ENCODE assay signal across 9 cellular contexts in the genomic region with DNA sequence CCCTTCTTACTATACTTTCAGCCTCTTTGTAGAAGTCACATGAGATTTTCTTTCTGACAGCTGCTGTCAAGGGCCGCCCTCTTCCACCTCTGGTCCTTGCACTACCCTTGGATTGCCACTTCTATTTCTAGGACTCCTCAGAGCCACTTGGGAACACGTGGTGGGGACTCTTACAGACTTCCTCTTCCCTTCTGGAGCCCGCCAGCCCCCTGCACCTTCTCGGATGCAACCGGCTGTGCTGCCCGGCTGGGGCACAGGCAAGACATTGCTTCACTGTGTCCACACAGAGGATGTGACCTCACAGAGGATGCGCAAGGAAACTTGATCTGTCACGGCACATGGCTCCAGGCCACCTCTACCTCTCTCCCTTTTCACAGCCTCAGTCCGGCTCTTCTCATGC. TPM values are rescaled to one million over a fixed set of nuclear protein-coding genes. Genes with fewer than 3 reads are reported as not detected.
DNase-seq lines count a peak whose midpoint lies in the region; ATAC-seq and TF ChIP-seq lines count a peak whose summit lies in the region.
"Had no signal": no experiment of that assay in that cellular context is flagged by ENCODE, and none has a peak within 500 bp of the region (broad histone marks: within the 10 kb centered on the region; RNA-seq: fewer than 3 reads in every experiment).

No MANE protein-coding gene starts in this region.

- H3K4me1 ChIP-seq in transverse colon (peaks cover 6 to 36% (median 24%) of the 10 kb centered on the region in 4 donors), PC-9 (replicated peaks; ENCODE audit: insufficient read depth) (peaks cover 34% of the 10 kb centered on the region)

- H3K9me2 ChIP-seq in PC-9 (ENCODE audit: insufficient read depth): no peaks in the 10 kb centered on the region

- no peak overlapping the region for H3K4me3 Mint-ChIP-seq in activated naive CD4-positive, alpha-beta T cell treated with anti-CD3 and anti-CD28 coated beads for 36 hours

- peaks cover 95% of the 10 kb centered on the region for H3K4me1 Mint-ChIP-seq in activated naive CD4-positive, alpha-beta T cell treated with anti-CD3 and anti-CD28 coated beads for 36 hours (ENCODE audit: low read depth)

- peak in 1 of 2 donors; percentile 7 for ATAC-seq in left cardiac atrium

- WGBS in transverse colon (ENCODE audit: low coverage in 1 of 2), 2 donors: 48 to 69% methylated on average over 5 to 9 of the region's 9 CpGs

- no peaks in the 10 kb centered on the region for H3K36me3 Mint-ChIP-seq in activated naive CD4-positive, alpha-beta T cell treated with anti-CD3 and anti-CD28 coated beads for 36 hours (ENCODE audit: low read depth)

- no peaks in the 10 kb centered on the region; the same call in 1 of the 2 replicates for H3K79me2 ChIP-seq in PC-9 (ENCODE audit: low read depth)

- no peak overlapping the region for H2AFZ ChIP-seq in PC-9

- TF ChIP-seq POLR2A in transverse colon (IDR thresholded peaks at IDR 0.05): no peak

- no peak for TF ChIP-seq EP300 in transverse colon (IDR thresholded peaks at IDR 0.05; ENCODE audit: low read depth)

- H4K20me1 ChIP-seq in PC-9 (ENCODE audit: insufficient read depth): no peaks in the 10 kb centered on the region

- TF ChIP-seq CTCF in transverse colon (IDR thresholded peaks at IDR 0.05) (no peak), PC-9 (conservative IDR thresholded peaks at IDR 0.05) (no peak)

- CTCF ChIA-PET in activated naive CD4-positive, alpha-beta T cell treated with anti-CD3 and anti-CD28 coated beads for 36 hours (lab: Charles Lee): interaction anchor here (0.9 to 3.9 kb wide), 2 partner anchors 12 to 116 kb away, joined by 3 to 19 read pairs; no protein-coding TSS in a partner anchor
- CTCF ChIA-PET in PC-9 (lab: Charles Lee): interaction anchor here (0.7 kb wide), 1 partner anchor 223 kb away, joined by 3 read pairs; no protein-coding TSS in a partner anchor

- H3K4me3 ChIP-seq in transverse colon: no peak overlapping the region
- H3K4me3 ChIP-seq in PC-9: no peak overlapping the region

- peak overlapping the region; percentile 12 for H3K27ac Mint-ChIP-seq in activated naive CD4-positive, alpha-beta T cell treated with anti-CD3 and anti-CD28 coated beads for 36 hours

- H3K4me2 ChIP-seq in PC-9: no peak overlapping the region

- H3K36me3 ChIP-seq in transverse colon: no peaks in the 10 kb centered on the region
- no peaks in the 10 kb centered on the region for H3K36me3 ChIP-seq in PC-9 (ENCODE audit: low read depth)

- POLR2A ChIA-PET in PC-9 (lab: Charles Lee; ENCODE audit: unreplicated experiment): no interaction called here

- no peaks in the 10 kb centered on the region for H3K27me3 Mint-ChIP-seq in activated naive CD4-positive, alpha-beta T cell treated with anti-CD3 and anti-CD28 coated beads for 36 hours (ENCODE audit: low read depth)

- peak; percentile 48 for DNase-seq in activated naive CD4-positive, alpha-beta T cell treated with anti-CD3 and anti-CD28 coated beads for 36 hours
- DNase-seq in activated naive CD4-positive, alpha-beta T cell (lab: John Stamatoyannopoulos, UW): no peak
- DNase-seq in SKM-1 (lab: John Stamatoyannopoulos, UW; ENCODE audit: unreplicated experiment): peak; percentile 100
- DNase-seq in left cardiac atrium: peak; percentile 55
- DNase-seq in transverse colon: peak; percentile 37
- no peak for DNase-seq in activated effector memory CD4-positive, alpha-beta T cell treated with Interleukin-2 at 50 U/mL for 16 hours
- DNase-seq in PC-9: no peak
- DNase-seq in cerebellar nuclear complex (lab: John Stamatoyannopoulos, UW): no peak
- DNase-seq: retina had no signal

- no peak overlapping the region for H3K27ac ChIP-seq in transverse colon
- H3K27ac ChIP-seq in PC-9: no peak overlapping the region

- intact Hi-C loops in activated naive CD4-positive, alpha-beta T cell treated with anti-CD3 and anti-CD28 coated beads for 36 hours (cut with micrococcal nuclease): loop anchor here (5.0 kb wide), 1 partner anchor 449 kb away; no protein-coding TSS in a partner anchor
- intact Hi-C loops in left cardiac atrium (cut with DNase I): no loop called here
- intact Hi-C loops in transverse colon (cut with DNase I; ENCODE audit: low total_unique reads): no loop called here
- intact Hi-C loops in PC-9 (cut with micrococcal nuclease; ENCODE audit: unreplicated experiment): no loop called here

- H3K9me3 Mint-ChIP-seq in activated naive CD4-positive, alpha-beta T cell treated with anti-CD3 and anti-CD28 coated beads for 36 hours: no peaks in the 10 kb centered on the region

- BruUV-seq in PC-9 (replicated peaks; lab: Mats Ljungman, UMichigan): no TSS peak

- in situ Hi-C loops in transverse colon (cut with MboI; ENCODE audit: low pct_ligation_motif_present in 1 of 4, low pct_unique_long_range_greater_than_20kb in 1 of 4, low sequenced_read_pairs in 3 of 4): no loop called here

- H3F3A ChIP-seq in PC-9 (ENCODE audit: insufficient read depth, low read depth): peaks cover 18% of the 10 kb centered on the region

- H3K9me3 ChIP-seq in transverse colon (no peaks in the 10 kb centered on the region), PC-9 (ENCODE audit: insufficient read depth, low read depth) (no peaks in the 10 kb centered on the region)

- H3K27me3 ChIP-seq in transverse colon (no peaks in the 10 kb centered on the region), PC-9 (ENCODE audit: insufficient read depth, low read depth) (no peaks in the 10 kb centered on the region)

RNA-seq across cellular contexts. Expression of gene IKBKE, which starts 2.4 kb away (rescaled TPM):
- total RNA-seq in activated naive CD4-positive, alpha-beta T cell treated with anti-CD3 and anti-CD28 coated beads for 36 hours: 1 to 10 TPM; 7.0 to 8.6 TPM
- total RNA-seq in left cardiac atrium (1 to 10 TPM in 1 of 2 donors, under 1 TPM in 1; 0.94 to 1.7 TPM), transverse colon (10 to 100 TPM; 13.8 to 77.4 (median 17.8) TPM), PC-9 (2021) (12.5 and 12.6 TPM in 2 replicates)

RNA-seq across cellular contexts. Expression of gene RASSF5, which starts 39.4 kb away (rescaled TPM):
- 100 to 1,000 TPM; 257 to 258 TPM for total RNA-seq in activated naive CD4-positive, alpha-beta T cell treated with anti-CD3 and anti-CD28 coated beads for 36 hours
- 10 to 100 TPM in 1 of 2 donors, 1 to 10 TPM in 1; 7.8 to 10.0 TPM for total RNA-seq in left cardiac atrium
- 10 to 100 TPM in 1 of 4 donors, 1 to 10 TPM in 3; 4.6 to 14.0 (median 7.8) TPM for total RNA-seq in transverse colon
- total RNA-seq in PC-9 (2021): 12.4 and 17.6 TPM in 2 replicates

Comparison
In these comparisons a context has a peak if more than half of its experiments do, and no peak if none do; other contexts are left out.
1. DNase-seq: peak in activated naive CD4-positive, alpha-beta T cell treated with anti-CD3 and anti-CD28 coated beads for 36 hours (single experiment), SKM-1 (single experiment), left cardiac atrium (single experiment) and transverse colon (single experiment); none in activated naive CD4-positive, alpha-beta T cell (0 of 4), activated effector memory CD4-positive, alpha-beta T cell treated with Interleukin-2 at 50 U/mL for 16 hours (single experiment), PC-9 (0 of 2) and cerebellar nuclear complex (0 of 2).
2. RNA of gene RASSF5, which starts 39.4 kb away (total RNA-seq): 257 to 258 TPM in activated naive CD4-positive, alpha-beta T cell treated with anti-CD3 and anti-CD28 coated beads for 36 hours; 12.4 to 17.6 TPM in PC-9, 7.8 to 10.0 TPM in left cardiac atrium and 4.6 to 14.0 TPM in transverse colon; every median in the first group is over 10 times any median in the second.